16 cellular contexts compared by ENCODE assay signal in the genomic region with DNA sequence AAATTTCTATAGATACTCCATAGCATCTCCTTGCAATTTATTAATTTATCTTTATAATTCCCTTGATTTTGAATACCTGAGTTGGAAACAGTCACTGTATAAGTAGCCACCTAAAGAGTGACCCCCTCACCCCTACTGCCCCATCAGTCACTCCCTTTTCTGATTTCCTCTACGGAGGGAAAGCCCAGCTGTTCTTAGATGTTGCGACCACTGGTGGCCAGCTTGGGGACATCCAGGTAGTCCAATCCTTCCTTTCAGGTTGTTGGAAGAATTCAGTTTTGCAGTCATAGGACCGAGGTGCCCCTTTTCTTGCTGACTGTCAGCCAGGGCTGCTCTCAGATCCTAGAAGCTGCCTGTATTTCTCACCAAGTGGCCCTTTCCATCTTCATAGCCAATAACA.
"Had no signal": no experiment of that assay in that cellular context is flagged by ENCODE, and none has a peak within 500 bp of the region (broad histone marks: within the 10 kb centered on the region; RNA-seq: fewer than 3 reads in every experiment).

No MANE protein-coding gene starts in this region.

- H3K27ac ChIP-seq: coronary artery, heart left ventricle, neutrophil, right atrium auricular region, thyroid gland, vagina had no signal

- H3K36me3 Mint-ChIP-seq: stimulated activated effector memory CD8-positive, alpha-beta T cell treated with anti-CD3 and anti-CD28 coated beads, Interleukin-12 subunit alpha, Interleukin-12 subunit beta, amount 100 ng/mL, for 72 hours had no signal

- H3K4me3 Mint-ChIP-seq: activated CD4-positive, alpha-beta T cell treated with anti-CD3 and anti-CD28 coated beads, Interleukin-2, amount 10 ng/mL, durations not matched to agents 24 days and 14 days; activated naive CD4-positive, alpha-beta T cell treated with anti-CD3 and anti-CD28 coated beads for 36 hours; stimulated activated effector memory CD8-positive, alpha-beta T cell treated with anti-CD3 and anti-CD28 coated beads, Interleukin-12 subunit alpha, Interleukin-12 subunit beta, amount 100 ng/mL, for 72 hours had no signal

- H3K27ac Mint-ChIP-seq: activated CD4-positive, alpha-beta T cell treated with anti-CD3 and anti-CD28 coated beads, Interleukin-2, amount 10 ng/mL, durations not matched to agents 24 days and 14 days; activated naive CD4-positive, alpha-beta T cell treated with anti-CD3 and anti-CD28 coated beads for 36 hours; stimulated activated effector memory CD8-positive, alpha-beta T cell treated with anti-CD3 and anti-CD28 coated beads, Interleukin-12 subunit alpha, Interleukin-12 subunit beta, amount 100 ng/mL, for 72 hours had no signal

- H3K4me1 Mint-ChIP-seq: activated CD4-positive, alpha-beta T cell treated with anti-CD3 and anti-CD28 coated beads, Interleukin-2, amount 10 ng/mL, durations not matched to agents 24 days and 14 days; stimulated activated effector memory CD8-positive, alpha-beta T cell treated with anti-CD3 and anti-CD28 coated beads, Interleukin-12 subunit alpha, Interleukin-12 subunit beta, amount 100 ng/mL, for 72 hours had no signal

- H3K36me3 ChIP-seq: heart left ventricle, neutrophil, right atrium auricular region, thyroid gland, vagina had no signal

- H3K27me3 ChIP-seq: heart left ventricle, right atrium auricular region, thyroid gland, vagina had no signal

- H3K4me1 ChIP-seq: right atrium auricular region had no signal

- ATAC-seq: heart left ventricle; stimulated activated effector memory CD8-positive, alpha-beta T cell treated with anti-CD3 and anti-CD28 coated beads, Interleukin-12 subunit alpha, Interleukin-12 subunit beta, amount 100 ng/mL, for 72 hours had no signal

- DNase-seq: activated CD4-positive, alpha-beta T cell treated with anti-CD3 and anti-CD28 coated beads, Interleukin-2, amount 10 ng/mL, durations not matched to agents 24 days and 14 days; activated CD8-positive, alpha-beta memory T cell treated with anti-CD3 and anti-CD28 coated beads for 24 hours; activated naive CD4-positive, alpha-beta T cell treated with anti-CD3 and anti-CD28 coated beads for 36 hours; central memory CD4-positive, alpha-beta T cell; effector CD4-positive, alpha-beta T cell; heart left ventricle; kidney glomerular epithelial cell; midbrain; posterior cingulate gyrus; small intestine; thyroid gland had no signal

- H3K4me3 ChIP-seq: coronary artery, heart left ventricle, right atrium auricular region, thyroid gland, vagina had no signal

- H3K9me3 Mint-ChIP-seq: activated CD4-positive, alpha-beta T cell treated with anti-CD3 and anti-CD28 coated beads, Interleukin-2, amount 10 ng/mL, durations not matched to agents 24 days and 14 days; activated naive CD4-positive, alpha-beta T cell treated with anti-CD3 and anti-CD28 coated beads for 36 hours; stimulated activated effector memory CD8-positive, alpha-beta T cell treated with anti-CD3 and anti-CD28 coated beads, Interleukin-12 subunit alpha, Interleukin-12 subunit beta, amount 100 ng/mL, for 72 hours had no signal

- H3K9me3 ChIP-seq: heart left ventricle, neutrophil, right atrium auricular region, thyroid gland, vagina had no signal
